9 cellular contexts compared by ENCODE assay signal in the genomic region with DNA sequence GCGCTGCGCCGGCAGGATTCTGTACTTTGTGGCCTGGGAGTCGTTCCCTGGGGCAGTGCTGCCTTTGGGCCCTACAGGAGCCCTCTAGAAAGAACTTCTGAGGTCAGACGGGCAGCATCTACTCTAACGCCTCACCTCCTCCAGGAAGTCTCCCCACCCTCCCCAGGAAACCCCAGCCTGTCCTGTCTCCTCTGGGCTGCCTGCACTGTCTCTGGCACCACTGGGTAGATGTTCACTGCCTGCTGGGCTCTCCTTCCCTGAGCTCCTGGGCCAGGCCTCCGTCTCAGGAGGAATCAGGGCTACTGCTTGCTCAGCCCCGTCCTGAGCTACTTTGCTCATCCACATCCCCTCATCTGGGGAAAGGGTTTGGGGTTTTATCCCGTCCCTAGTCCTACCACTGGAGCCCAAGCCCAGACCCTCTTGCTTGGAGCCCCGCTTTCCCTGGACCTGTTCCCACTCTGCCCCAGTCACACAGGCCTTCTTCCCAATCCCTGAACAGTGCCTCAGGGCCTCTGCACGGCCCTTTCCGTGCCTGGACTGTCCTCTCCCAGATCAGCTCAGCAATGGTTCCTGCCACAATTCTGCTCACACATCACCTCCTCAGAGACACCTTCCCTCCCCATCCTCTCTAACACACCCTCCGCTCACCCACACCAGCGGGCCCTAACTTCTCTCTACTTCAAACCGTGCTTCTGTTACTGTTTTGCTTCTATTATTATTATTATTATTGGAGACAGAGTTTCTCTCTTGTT. TPM values are rescaled to one million over a fixed set of nuclear protein-coding genes. Genes with fewer than 3 reads are reported as not detected.
DNase-seq lines count a peak whose midpoint lies in the region; TF ChIP-seq lines count a peak whose summit lies in the region.
"Had no signal": no experiment of that assay in that cellular context is flagged by ENCODE, and none has a peak within 500 bp of the region (broad histone marks: within the 10 kb centered on the region; RNA-seq: fewer than 3 reads in every experiment).

No MANE protein-coding gene starts in this region.

- DNase-seq in HFFc6: no peak
- no peak for DNase-seq in neural crest cell (ENCODE audit: low read depth, low spot score)
- DNase-seq in colonic mucosa: no peak
- no peak for DNase-seq in glomerular visceral epithelial cell (ENCODE audit: extremely low spot score)
- DNase-seq in amygdala (lab: John Stamatoyannopoulos, UW): no peak
- no peak for DNase-seq in central memory CD4-positive, alpha-beta T cell

- H3K4me1 Mint-ChIP-seq in HFFc6 (ENCODE audit: low read depth) (peaks cover 16% of the 10 kb centered on the region), neural crest cell (peaks cover 25% of the 10 kb centered on the region)

- H3K36me3 Mint-ChIP-seq in HFFc6 (ENCODE audit: low read depth) (no peaks in the 10 kb centered on the region), neural crest cell (ENCODE audit: low read depth) (no peaks in the 10 kb centered on the region)

- H3K27me3 Mint-ChIP-seq in HFFc6 (ENCODE audit: insufficient read depth) (peaks cover 3% of the 10 kb centered on the region), neural crest cell (ENCODE audit: low read depth) (no peaks in the 10 kb centered on the region)

- H3K9me3 ChIP-seq in colonic mucosa: no peaks in the 10 kb centered on the region

- H3K4me3 Mint-ChIP-seq in HFFc6: no peak overlapping the region
- H3K4me3 Mint-ChIP-seq in neural crest cell: no peak overlapping the region

- H3K27ac Mint-ChIP-seq in HFFc6 (peak overlapping the region; percentile 24; the same call in 1 of the 2 replicates), neural crest cell (ENCODE audit: unreplicated experiment) (peak overlapping the region; percentile 82)

- intact Hi-C loops in colonic mucosa (cut with DNase I): loop anchor here (5.0 to 10.0 kb wide), 3 partner anchors 74 to 267 kb away; partner anchors contain the start of gene UPK2

- no peaks in the 10 kb centered on the region for H3K36me3 ChIP-seq in colonic mucosa

- no peak overlapping the region for H3K4me3 ChIP-seq in colonic mucosa

- no peak for TF ChIP-seq CTCF in 22Rv1 (IDR thresholded peaks at IDR 0.05)
- no peak for TF ChIP-seq CTCF in HFFc6 (IDR thresholded peaks at IDR 0.05)
- TF ChIP-seq CTCF in neural crest cell (conservative IDR thresholded peaks at IDR 0.05): no peak
- no peak for TF ChIP-seq CTCF in colonic mucosa (IDR thresholded peaks at IDR 0.05)

- H3K27ac ChIP-seq in 22Rv1 (peak overlapping the region; percentile 80), cingulate gyrus (ENCODE audit: low read depth, low read length) (peak overlapping the region; percentile 98), colonic mucosa (no peak overlapping the region)

- peak overlapping the region in 1 of 2 donors; percentile 12 for H3K9ac ChIP-seq in colonic mucosa (ENCODE audit: low read depth in 2 of 2, low read length in 2 of 2)

- H3K9me3 Mint-ChIP-seq in HFFc6: no peaks in the 10 kb centered on the region
- H3K9me3 Mint-ChIP-seq in neural crest cell: no peaks in the 10 kb centered on the region
- H3K9me3 Mint-ChIP-seq: activated B cell treated with CpG ODN at 0.5 μM for 24 hours had no signal

- no peaks in the 10 kb centered on the region for H3K27me3 ChIP-seq in colonic mucosa

- H3K4me1 ChIP-seq in colonic mucosa: peaks cover 4% of the 10 kb centered on the region

RNA-seq across cellular contexts. Expression of gene TREH, which starts 11.3 kb away (rescaled TPM):
- under 1 TPM in 1 of 6 experiments, not detected in 5; 0.07 TPM for total RNA-seq in HFFc6 (2021; fragmentation: NEBNext Ultra II Directional; extraction: Animal tissue kit (Norgen Biotek cat#: 25700))
- total RNA-seq in neural crest cell (not detected in 2 replicates), colonic mucosa (1 to 10 TPM; 2.4 to 2.8 TPM)
- total RNA-seq: activated B cell treated with CpG ODN at 0.5 μM for 24 hours had no signal
